In the genomic region with DNA sequence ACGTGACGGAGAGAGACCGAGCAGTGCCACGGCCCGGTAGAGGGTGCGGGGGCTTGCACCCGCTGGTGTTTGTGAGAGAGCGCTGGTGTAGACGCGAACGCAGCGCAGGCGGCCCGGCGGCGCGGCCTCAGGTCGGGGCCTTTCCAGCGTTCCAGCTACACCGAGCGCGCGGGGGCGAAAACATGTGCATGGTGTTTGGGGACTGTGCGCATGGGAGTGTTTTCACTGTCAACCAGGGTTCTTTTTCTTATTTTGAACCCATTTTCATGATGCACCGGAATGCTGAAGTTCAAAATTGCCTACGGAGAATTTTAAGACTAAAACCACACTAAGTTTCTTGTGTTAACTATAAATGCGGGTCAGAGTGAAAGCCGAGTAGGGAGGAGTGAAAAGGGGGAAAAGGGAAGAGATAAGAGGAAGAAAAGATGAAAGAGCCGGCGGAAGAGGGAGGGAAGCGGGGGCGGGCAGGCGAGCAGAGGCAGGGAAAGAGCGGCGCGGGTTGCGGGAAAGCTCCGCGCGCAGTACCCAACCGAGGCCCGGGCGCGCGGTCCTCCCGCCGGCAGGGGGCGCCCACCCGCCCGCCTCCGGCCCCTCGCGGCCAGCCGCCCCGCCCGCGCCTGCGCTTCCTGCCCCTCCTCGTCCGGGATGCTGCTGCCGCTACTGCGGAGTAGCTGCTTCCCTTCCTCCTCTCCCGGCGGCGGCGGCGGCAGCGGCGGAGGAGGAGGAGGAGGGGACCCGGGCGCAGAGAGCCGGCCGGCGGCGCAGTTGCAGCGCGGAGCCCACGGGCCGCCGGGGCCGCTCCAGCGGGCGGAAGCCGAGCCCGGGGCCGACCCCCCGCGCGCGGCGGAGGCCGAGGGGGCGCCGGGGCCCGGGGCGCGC, we compare ENCODE assay signal across 1 cellular context.
A peak's percentile ranks its signal among the peaks of the same experiment; 100 is the strongest.
TF ChIP-seq lines count a peak whose summit lies in the region.

A gene with protein sequence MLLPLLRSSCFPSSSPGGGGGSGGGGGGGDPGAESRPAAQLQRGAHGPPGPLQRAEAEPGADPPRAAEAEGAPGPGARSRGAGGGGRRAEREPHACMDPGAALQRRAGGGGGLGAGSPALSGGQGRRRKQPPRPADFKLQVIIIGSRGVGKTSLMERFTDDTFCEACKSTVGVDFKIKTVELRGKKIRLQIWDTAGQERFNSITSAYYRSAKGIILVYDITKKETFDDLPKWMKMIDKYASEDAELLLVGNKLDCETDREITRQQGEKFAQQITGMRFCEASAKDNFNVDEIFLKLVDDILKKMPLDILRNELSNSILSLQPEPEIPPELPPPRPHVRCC (plus strand): TSS at position 643 of the 879 bp plus-strand sequence. CDS start 3 bp downstream, at position 646.

TF ChIP-seq in HepG2, 621 proteins besides CTCF, POLR2A, EP300 and RAD21 (continued from another document and continues in another):
- TF ChIP-seq, protein P1, sequence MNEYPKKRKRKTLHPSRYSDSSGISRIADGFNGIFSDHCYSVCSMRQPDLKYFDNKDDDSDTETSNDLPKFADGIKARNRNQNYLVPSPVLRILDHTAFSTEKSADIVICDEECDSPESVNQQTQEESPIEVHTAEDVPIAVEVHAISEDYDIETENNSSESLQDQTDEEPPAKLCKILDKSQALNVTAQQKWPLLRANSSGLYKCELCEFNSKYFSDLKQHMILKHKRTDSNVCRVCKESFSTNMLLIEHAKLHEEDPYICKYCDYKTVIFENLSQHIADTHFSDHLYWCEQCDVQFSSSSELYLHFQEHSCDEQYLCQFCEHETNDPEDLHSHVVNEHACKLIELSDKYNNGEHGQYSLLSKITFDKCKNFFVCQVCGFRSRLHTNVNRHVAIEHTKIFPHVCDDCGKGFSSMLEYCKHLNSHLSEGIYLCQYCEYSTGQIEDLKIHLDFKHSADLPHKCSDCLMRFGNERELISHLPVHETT (CRISPR knock-in tag; conservative IDR thresholded peaks at IDR 0.05), result 0 out of 2 replicates have a peak, but pooled peaks have one; percentile 22
- TF ChIP-seq RARA (CRISPR knock-in tag; IDR thresholded peaks at IDR 0.05) (peak; percentile 11; the same call in 1 of the 2 replicates), ZNF775 (CRISPR knock-in tag; IDR thresholded peaks at IDR 0.05; ENCODE audit: borderline replicate concordance) (0 out of 2 replicates have a peak, but pooled peaks have one; percentile 45), PHF8 (CRISPR knock-in tag; IDR thresholded peaks at IDR 0.05) (peak; percentile 32), ATM (IDR thresholded peaks at IDR 0.05; ENCODE audit: borderline replicate concordance) (no peak), FOSL2 (CRISPR knock-in tag; IDR thresholded peaks at IDR 0.05) (0 out of 2 replicates have a peak, but pooled peaks have one; percentile 4), PHF21A (CRISPR knock-in tag; IDR thresholded peaks at IDR 0.05) (0 out of 2 replicates have a peak, but pooled peaks have one; percentile 4), GATAD2A (CRISPR knock-in tag; IDR thresholded peaks at IDR 0.05) (peak; percentile 21; the same call in 1 of the 2 replicates), KDM4B (CRISPR knock-in tag; IDR thresholded peaks at IDR 0.05) (0 out of 2 replicates have a peak, but pooled peaks have one; percentile 59), ASH2L (IDR thresholded peaks at IDR 0.05; ENCODE audit: insufficient read length, low read depth, low read length) (peak; percentile 27), IRX3 (CRISPR knock-in tag; IDR thresholded peaks at IDR 0.05; ENCODE audit: borderline replicate concordance, low read depth) (peak; percentile 26; the same call in 1 of the 2 replicates), ZNF773 (CRISPR knock-in tag; IDR thresholded peaks at IDR 0.05; ENCODE audit: borderline replicate concordance) (no peak), MIER3 (CRISPR knock-in tag; IDR thresholded peaks at IDR 0.05; ENCODE audit: borderline replicate concordance) (peak; percentile 29; the same call in 1 of the 2 replicates), MED1 (CRISPR knock-in tag; IDR thresholded peaks at IDR 0.05) (peak; percentile 16; the same call in 1 of the 2 replicates), MAZ (IDR thresholded peaks at IDR 0.05; ENCODE audit: borderline replicate concordance, low read depth, low read length) (peak; percentile 33), MAZ (CRISPR knock-in tag; IDR thresholded peaks at IDR 0.05; ENCODE audit: low read depth) (peak; percentile 32; the same call in 1 of the 2 replicates), JARID2 (CRISPR knock-in tag; IDR thresholded peaks at IDR 0.05; ENCODE audit: insufficient replicate concordance) (no peak), ISL2 (CRISPR knock-in tag; IDR thresholded peaks at IDR 0.05) (no peak; the same call in 1 of the 2 replicates), ZNF598 (CRISPR knock-in tag; IDR thresholded peaks at IDR 0.05; ENCODE audit: borderline replicate concordance) (peak; percentile 55; the same call in 1 of the 2 replicates), MYC (CRISPR knock-in tag; IDR thresholded peaks at IDR 0.05; ENCODE audit: borderline replicate concordance) (peak; percentile 37), ZBTB38 (CRISPR knock-in tag; IDR thresholded peaks at IDR 0.05) (peak; percentile 90), POLR2AphosphoS5 (IDR thresholded peaks at IDR 0.05; ENCODE audit: low read depth, low read length) (peak; percentile 48), GATAD1 (CRISPR knock-in tag; IDR thresholded peaks at IDR 0.05) (peak; percentile 81), SAP130 (CRISPR knock-in tag; IDR thresholded peaks at IDR 0.05; ENCODE audit: low read depth) (peak; percentile 47), ZNF614 (CRISPR knock-in tag; IDR thresholded peaks at IDR 0.05; ENCODE audit: borderline replicate concordance) (0 out of 2 replicates have a peak, but pooled peaks have one; percentile 26)
- TF ChIP-seq, protein P2, sequence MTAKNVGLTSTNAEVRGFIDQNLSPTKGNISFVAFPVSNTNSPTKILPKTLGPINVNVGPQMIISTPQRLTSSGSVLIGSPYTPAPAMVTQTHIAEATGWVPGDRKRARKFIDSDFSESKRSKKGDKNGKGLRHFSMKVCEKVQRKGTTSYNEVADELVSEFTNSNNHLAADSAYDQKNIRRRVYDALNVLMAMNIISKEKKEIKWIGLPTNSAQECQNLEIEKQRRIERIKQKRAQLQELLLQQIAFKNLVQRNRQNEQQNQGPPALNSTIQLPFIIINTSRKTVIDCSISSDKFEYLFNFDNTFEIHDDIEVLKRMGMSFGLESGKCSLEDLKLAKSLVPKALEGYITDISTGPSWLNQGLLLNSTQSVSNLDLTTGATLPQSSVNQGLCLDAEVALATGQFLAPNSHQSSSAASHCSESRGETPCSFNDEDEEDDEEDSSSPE (CRISPR knock-in tag; IDR thresholded peaks at IDR 0.05), result peak; percentile 30; the same call in 1 of the 2 replicates
- TF ChIP-seq, protein P3, sequence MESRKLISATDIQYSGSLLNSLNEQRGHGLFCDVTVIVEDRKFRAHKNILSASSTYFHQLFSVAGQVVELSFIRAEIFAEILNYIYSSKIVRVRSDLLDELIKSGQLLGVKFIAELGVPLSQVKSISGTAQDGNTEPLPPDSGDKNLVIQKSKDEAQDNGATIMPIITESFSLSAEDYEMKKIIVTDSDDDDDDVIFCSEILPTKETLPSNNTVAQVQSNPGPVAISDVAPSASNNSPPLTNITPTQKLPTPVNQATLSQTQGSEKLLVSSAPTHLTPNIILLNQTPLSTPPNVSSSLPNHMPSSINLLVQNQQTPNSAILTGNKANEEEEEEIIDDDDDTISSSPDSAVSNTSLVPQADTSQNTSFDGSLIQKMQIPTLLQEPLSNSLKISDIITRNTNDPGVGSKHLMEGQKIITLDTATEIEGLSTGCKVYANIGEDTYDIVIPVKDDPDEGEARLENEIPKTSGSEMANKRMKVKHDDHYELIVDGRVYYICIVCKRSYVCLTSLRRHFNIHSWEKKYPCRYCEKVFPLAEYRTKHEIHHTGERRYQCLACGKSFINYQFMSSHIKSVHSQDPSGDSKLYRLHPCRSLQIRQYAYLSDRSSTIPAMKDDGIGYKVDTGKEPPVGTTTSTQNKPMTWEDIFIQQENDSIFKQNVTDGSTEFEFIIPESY (CRISPR knock-in tag; IDR thresholded peaks at IDR 0.05), result 0 out of 2 replicates have a peak, but pooled peaks have one; percentile 21
- TF ChIP-seq, protein P4, sequence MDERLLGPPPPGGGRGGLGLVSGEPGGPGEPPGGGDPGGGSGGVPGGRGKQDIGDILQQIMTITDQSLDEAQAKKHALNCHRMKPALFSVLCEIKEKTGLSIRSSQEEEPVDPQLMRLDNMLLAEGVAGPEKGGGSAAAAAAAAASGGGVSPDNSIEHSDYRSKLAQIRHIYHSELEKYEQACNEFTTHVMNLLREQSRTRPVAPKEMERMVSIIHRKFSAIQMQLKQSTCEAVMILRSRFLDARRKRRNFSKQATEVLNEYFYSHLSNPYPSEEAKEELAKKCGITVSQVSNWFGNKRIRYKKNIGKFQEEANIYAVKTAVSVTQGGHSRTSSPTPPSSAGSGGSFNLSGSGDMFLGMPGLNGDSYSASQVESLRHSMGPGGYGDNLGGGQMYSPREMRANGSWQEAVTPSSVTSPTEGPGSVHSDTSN (CRISPR knock-in tag; IDR thresholded peaks at IDR 0.05), result no peak
- TF ChIP-seq, protein P5, sequence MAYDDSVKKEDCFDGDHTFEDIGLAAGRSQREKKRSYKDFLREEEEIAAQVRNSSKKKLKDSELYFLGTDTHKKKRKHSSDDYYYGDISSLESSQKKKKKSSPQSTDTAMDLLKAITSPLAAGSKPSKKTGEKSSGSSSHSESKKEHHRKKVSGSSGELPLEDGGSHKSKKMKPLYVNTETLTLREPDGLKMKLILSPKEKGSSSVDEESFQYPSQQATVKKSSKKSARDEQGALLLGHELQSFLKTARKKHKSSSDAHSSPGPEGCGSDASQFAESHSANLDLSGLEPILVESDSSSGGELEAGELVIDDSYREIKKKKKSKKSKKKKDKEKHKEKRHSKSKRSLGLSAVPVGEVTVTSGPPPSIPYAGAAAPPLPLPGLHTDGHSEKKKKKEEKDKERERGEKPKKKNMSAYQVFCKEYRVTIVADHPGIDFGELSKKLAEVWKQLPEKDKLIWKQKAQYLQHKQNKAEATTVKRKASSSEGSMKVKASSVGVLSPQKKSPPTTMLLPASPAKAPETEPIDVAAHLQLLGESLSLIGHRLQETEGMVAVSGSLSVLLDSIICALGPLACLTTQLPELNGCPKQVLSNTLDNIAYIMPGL (CRISPR knock-in tag; IDR thresholded peaks at IDR 0.05; ENCODE audit: borderline replicate concordance in 1 of 2, low read depth in 1 of 2), result peak; percentile 32 to 42; a peak in 1 of 4 replicates
- TF ChIP-seq, protein P6, sequence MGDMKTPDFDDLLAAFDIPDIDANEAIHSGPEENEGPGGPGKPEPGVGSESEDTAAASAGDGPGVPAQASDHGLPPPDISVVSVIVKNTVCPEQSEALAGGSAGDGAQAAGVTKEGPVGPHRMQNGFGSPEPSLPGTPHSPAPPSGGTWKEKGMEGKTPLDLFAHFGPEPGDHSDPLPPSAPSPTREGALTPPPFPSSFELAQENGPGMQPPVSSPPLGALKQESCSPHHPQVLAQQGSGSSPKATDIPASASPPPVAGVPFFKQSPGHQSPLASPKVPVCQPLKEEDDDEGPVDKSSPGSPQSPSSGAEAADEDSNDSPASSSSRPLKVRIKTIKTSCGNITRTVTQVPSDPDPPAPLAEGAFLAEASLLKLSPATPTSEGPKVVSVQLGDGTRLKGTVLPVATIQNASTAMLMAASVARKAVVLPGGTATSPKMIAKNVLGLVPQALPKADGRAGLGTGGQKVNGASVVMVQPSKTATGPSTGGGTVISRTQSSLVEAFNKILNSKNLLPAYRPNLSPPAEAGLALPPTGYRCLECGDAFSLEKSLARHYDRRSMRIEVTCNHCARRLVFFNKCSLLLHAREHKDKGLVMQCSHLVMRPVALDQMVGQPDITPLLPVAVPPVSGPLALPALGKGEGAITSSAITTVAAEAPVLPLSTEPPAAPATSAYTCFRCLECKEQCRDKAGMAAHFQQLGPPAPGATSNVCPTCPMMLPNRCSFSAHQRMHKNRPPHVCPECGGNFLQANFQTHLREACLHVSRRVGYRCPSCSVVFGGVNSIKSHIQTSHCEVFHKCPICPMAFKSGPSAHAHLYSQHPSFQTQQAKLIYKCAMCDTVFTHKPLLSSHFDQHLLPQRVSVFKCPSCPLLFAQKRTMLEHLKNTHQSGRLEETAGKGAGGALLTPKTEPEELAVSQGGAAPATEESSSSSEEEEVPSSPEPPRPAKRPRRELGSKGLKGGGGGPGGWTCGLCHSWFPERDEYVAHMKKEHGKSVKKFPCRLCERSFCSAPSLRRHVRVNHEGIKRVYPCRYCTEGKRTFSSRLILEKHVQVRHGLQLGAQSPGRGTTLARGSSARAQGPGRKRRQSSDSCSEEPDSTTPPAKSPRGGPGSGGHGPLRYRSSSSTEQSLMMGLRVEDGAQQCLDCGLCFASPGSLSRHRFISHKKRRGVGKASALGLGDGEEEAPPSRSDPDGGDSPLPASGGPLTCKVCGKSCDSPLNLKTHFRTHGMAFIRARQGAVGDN (CRISPR knock-in tag; IDR thresholded peaks at IDR 0.05), result peak; percentile 62
- TF ChIP-seq, protein P7, sequence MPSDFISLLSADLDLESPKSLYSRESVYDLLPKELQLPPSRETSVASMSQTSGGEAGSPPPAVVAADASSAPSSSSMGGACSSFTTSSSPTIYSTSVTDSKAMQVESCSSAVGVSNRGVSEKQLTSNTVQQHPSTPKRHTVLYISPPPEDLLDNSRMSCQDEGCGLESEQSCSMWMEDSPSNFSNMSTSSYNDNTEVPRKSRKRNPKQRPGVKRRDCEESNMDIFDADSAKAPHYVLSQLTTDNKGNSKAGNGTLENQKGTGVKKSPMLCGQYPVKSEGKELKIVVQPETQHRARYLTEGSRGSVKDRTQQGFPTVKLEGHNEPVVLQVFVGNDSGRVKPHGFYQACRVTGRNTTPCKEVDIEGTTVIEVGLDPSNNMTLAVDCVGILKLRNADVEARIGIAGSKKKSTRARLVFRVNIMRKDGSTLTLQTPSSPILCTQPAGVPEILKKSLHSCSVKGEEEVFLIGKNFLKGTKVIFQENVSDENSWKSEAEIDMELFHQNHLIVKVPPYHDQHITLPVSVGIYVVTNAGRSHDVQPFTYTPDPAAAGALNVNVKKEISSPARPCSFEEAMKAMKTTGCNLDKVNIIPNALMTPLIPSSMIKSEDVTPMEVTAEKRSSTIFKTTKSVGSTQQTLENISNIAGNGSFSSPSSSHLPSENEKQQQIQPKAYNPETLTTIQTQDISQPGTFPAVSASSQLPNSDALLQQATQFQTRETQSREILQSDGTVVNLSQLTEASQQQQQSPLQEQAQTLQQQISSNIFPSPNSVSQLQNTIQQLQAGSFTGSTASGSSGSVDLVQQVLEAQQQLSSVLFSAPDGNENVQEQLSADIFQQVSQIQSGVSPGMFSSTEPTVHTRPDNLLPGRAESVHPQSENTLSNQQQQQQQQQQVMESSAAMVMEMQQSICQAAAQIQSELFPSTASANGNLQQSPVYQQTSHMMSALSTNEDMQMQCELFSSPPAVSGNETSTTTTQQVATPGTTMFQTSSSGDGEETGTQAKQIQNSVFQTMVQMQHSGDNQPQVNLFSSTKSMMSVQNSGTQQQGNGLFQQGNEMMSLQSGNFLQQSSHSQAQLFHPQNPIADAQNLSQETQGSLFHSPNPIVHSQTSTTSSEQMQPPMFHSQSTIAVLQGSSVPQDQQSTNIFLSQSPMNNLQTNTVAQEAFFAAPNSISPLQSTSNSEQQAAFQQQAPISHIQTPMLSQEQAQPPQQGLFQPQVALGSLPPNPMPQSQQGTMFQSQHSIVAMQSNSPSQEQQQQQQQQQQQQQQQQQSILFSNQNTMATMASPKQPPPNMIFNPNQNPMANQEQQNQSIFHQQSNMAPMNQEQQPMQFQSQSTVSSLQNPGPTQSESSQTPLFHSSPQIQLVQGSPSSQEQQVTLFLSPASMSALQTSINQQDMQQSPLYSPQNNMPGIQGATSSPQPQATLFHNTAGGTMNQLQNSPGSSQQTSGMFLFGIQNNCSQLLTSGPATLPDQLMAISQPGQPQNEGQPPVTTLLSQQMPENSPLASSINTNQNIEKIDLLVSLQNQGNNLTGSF (CRISPR knock-in tag; IDR thresholded peaks at IDR 0.05), result no peak
